In the genomic region with DNA sequence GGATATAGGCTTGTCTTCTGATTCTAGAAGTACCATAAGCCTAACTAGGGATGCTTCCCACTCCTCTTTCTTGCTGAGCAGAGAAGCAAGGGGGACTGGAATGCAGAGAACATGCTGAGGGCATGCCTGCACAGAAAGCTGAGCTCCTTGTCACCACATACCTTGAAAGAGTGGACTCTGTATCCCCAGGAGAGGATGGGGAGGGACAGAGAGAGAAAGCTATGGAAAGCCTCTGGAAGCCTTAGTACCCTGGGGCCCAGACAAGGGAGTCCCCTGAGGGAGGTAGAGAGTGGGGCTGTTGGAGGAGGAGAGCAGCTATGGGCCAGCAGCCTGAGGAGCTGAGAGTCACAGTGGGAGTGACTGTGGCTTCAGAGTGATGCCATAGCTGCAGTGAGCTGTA, we compare ENCODE assay signal across 2 cellular contexts.
TF ChIP-seq lines count a peak whose summit lies in the region.

No MANE protein-coding gene starts in this region.

TF ChIP-seq in IMR-90, 13 proteins besides CTCF, POLR2A, EP300 and RAD21 (continued from another document):
- no peak for TF ChIP-seq FOS (IDR thresholded peaks at IDR 0.05; ENCODE audit: low read depth, low read length)
- TF ChIP-seq MXI1 (IDR thresholded peaks at IDR 0.05; ENCODE audit: borderline replicate concordance, low read depth, low read length): no peak
TF ChIP-seq in IMR-90: peak in this region for 0.

TF ChIP-seq in GM12878, 131 proteins besides CTCF, POLR2A, EP300 and RAD21:
- TF ChIP-seq, protein P1, sequence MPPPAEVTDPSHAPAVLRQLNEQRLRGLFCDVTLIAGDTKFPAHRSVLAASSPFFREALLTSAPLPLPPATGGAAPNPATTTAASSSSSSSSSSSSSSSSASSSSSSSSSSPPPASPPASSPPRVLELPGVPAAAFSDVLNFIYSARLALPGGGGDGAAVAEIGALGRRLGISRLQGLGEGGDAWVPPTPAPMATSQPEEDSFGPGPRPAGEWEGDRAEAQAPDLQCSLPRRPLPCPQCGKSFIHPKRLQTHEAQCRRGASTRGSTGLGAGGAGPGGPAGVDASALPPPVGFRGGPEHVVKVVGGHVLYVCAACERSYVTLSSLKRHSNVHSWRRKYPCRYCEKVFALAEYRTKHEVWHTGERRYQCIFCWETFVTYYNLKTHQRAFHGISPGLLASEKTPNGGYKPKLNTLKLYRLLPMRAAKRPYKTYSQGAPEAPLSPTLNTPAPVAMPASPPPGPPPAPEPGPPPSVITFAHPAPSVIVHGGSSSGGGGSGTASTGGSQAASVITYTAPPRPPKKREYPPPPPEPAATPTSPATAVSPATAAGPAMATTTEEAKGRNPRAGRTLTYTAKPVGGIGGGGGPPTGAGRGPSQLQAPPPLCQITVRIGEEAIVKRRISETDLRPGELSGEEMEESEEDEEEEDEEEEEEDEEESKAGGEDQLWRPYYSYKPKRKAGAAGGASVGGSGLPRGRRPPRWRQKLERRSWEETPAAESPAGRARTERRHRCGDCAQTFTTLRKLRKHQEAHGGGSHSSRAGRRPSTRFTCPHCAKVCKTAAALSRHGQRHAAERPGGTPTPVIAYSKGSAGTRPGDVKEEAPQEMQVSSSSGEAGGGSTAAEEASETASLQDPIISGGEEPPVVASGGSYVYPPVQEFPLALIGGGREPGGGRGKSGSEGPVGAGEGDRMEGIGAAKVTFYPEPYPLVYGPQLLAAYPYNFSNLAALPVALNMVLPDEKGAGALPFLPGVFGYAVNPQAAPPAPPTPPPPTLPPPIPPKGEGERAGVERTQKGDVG (CRISPR knock-in tag; IDR thresholded peaks at IDR 0.05): no peak
- TF ChIP-seq TCF3 (IDR thresholded peaks at IDR 0.05; ENCODE audit: borderline replicate concordance, insufficient read depth, low read depth, low read length) (no peak), TCF12 (IDR thresholded peaks at IDR 0.05; ENCODE audit: low read depth, low read length) (no peak), NRF1 (conservative IDR thresholded peaks at IDR 0.05; ENCODE audit: low read depth, low read length) (no peak), POLR2AphosphoS2 (IDR thresholded peaks at IDR 0.05; ENCODE audit: low read depth, low read length) (no peak), ELK1 (IDR thresholded peaks at IDR 0.05; ENCODE audit: low read depth, low read length) (no peak), MLLT1 (IDR thresholded peaks at IDR 0.05) (no peak), E4F1 (IDR thresholded peaks at IDR 0.05; ENCODE audit: borderline replicate concordance, partially characterized antibody) (no peak), PML (IDR thresholded peaks at IDR 0.05; ENCODE audit: low read length) (no peak), LARP7 (IDR thresholded peaks at IDR 0.05) (no peak), SUPT20H (IDR thresholded peaks at IDR 0.05; ENCODE audit: borderline replicate concordance, control insufficient read depth, low read depth, low read length) (no peak)
- TF ChIP-seq, protein P2, sequence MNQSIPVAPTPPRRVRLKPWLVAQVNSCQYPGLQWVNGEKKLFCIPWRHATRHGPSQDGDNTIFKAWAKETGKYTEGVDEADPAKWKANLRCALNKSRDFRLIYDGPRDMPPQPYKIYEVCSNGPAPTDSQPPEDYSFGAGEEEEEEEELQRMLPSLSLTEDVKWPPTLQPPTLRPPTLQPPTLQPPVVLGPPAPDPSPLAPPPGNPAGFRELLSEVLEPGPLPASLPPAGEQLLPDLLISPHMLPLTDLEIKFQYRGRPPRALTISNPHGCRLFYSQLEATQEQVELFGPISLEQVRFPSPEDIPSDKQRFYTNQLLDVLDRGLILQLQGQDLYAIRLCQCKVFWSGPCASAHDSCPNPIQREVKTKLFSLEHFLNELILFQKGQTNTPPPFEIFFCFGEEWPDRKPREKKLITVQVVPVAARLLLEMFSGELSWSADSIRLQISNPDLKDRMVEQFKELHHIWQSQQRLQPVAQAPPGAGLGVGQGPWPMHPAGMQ (IDR thresholded peaks at IDR 0.05; ENCODE audit: borderline replicate concordance): no peak
